In the genomic region with DNA sequence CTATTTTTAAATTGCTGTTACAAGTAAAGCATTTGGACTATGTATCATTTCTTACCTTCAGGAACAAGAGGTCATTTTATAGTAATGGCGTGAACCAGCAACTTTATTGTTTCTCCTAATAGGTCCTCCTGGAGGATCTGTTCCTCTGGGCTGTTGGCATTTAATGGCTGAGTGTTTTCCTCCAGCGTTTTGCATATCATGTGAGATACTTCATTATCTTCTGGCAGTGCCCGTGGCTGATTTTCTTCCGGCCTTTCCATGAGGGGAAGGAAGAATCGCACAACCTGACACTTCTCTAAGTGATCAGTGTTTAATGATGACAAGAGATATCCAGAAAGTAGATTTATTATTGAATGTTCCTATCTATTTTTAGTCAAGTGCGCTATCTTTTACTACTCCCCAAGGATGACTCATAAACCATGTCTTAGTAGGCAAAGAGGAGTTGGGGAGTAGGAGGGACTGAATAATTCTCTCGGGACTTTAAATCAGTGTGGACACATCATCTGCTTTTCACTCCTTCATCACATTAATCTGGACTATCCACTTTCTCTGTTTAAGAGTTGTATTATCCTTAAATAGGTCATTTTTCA, we compare ENCODE assay signal across 1 cellular context.
A peak's percentile ranks its signal among the peaks of the same experiment; 100 is the strongest.
TF ChIP-seq lines count a peak whose summit lies in the region.

No MANE protein-coding gene starts in this region.

TF ChIP-seq in K562, 482 proteins besides CTCF, POLR2A, EP300 and RAD21 (continued from another document):
- TF ChIP-seq, protein P1, sequence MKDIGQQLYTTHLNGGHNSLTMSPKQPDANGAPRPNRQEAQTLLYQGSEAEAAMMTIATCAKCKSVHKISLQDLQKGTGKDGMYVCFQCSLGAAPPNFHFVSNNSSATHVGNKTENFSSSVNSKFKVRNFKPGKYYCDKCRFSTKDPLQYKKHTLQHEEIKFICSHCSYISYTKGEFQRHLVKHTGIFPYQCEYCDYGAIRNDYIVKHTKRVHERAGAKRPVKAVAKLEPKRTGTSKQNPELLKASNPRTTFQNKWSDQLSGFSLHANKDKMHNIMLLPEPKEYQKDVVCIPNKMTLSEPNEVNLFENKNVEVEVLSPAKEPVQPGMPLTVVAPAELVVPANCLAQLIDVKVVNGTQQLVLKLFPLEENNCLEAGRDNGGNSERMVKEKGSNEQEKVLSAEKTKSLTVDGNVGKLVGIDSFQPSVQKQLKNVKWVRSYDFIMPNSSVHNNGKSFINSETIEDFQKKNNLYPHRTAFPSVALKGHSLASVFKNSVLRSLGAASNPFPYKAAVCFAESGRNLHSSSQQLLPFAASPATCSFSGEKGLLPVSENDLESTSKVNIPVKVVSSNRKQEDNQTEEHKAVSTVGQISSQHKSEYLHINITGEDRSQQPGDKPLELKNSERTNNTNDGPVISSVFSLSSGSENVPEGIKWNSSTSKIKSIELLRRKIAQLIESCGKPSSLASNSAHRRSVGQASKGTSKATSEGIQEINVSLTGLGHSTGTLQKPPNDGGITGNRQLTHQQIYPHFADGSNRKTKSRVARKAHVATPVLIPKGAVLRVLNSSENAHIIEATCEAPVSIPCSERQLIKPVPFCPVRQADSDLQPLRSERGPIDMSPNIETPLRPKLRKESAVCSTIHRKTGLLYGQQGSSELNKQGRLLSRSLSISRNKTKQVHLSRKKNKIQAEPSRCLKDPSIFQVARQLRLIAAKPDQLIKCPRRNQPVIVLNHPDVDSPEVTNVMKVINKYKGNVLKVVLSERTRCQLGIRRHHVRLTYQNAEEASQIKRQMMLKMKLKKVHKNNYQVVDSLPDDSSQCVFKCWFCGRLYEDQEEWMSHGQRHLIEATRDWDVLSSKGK (CRISPR knock-in tag; IDR thresholded peaks at IDR 0.05), result no peak
- peak; percentile 57 for TF ChIP-seq ATF3 (IDR thresholded peaks at IDR 0.05)
- no peak for TF ChIP-seq ATF3 (CRISPR knock-in tag; conservative IDR thresholded peaks at IDR 0.05)
- TF ChIP-seq FOSL1 (tag; conservative IDR thresholded peaks at IDR 0.05), result peak; percentile 65
- TF ChIP-seq SUPT5H (IDR thresholded peaks at IDR 0.05), result no peak
- TF ChIP-seq RBBP5 (IDR thresholded peaks at IDR 0.05; ENCODE audit: borderline replicate concordance, insufficient read depth, low read length, poor library complexity, severe bottlenecking), result no peak
- no peak for TF ChIP-seq HDAC6 (IDR thresholded peaks at IDR 0.05; ENCODE audit: low read depth, low read length)
- no peak for TF ChIP-seq PRMT5 (CRISPR knock-in tag; IDR thresholded peaks at IDR 0.05)
- TF ChIP-seq ZBTB7A (IDR thresholded peaks at IDR 0.05; ENCODE audit: borderline replicate concordance, control insufficient read depth, low read depth, low read length), result no peak
- no peak for TF ChIP-seq MYC (IDR thresholded peaks at IDR 0.05; ENCODE audit: low read depth, low read length)
- TF ChIP-seq MYC (CRISPR knock-in tag; IDR thresholded peaks at IDR 0.05; ENCODE audit: borderline replicate concordance, low read depth), result no peak
- TF ChIP-seq, protein P2, sequence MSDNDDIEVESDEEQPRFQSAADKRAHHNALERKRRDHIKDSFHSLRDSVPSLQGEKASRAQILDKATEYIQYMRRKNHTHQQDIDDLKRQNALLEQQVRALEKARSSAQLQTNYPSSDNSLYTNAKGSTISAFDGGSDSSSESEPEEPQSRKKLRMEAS (CRISPR knock-in tag; IDR thresholded peaks at IDR 0.05), result no peak
- TF ChIP-seq MEF2D (tag; conservative IDR thresholded peaks at IDR 0.05; ENCODE audit: low read depth), result peak; percentile 78
- TF ChIP-seq ZNF282 (CRISPR knock-in tag; IDR thresholded peaks at IDR 0.05), result no peak
- TF ChIP-seq MCM5 (IDR thresholded peaks at IDR 0.05; ENCODE audit: low read depth), result no peak
- TF ChIP-seq CREB3 (tag; conservative IDR thresholded peaks at IDR 0.05; ENCODE audit: low read depth), result no peak
- TF ChIP-seq KDM1A (IDR thresholded peaks at IDR 0.05), result 0 out of 4 replicates have a peak, but pooled peaks of 1 of the 2 experiments have one; percentile 24
- no peak for TF ChIP-seq MTF1 (CRISPR knock-in tag; IDR thresholded peaks at IDR 0.05; ENCODE audit: borderline replicate concordance)
- TF ChIP-seq NFE2 (IDR thresholded peaks at IDR 0.05; ENCODE audit: low read depth), result no peak
- no peak for TF ChIP-seq HMGXB4 (CRISPR knock-in tag; IDR thresholded peaks at IDR 0.05)
- no peak for TF ChIP-seq TEAD1 (CRISPR knock-in tag; IDR thresholded peaks at IDR 0.05)
- TF ChIP-seq HNRNPK (IDR thresholded peaks at IDR 0.05; ENCODE audit: low read depth, low read length, poor library complexity, severe bottlenecking), result no peak
- no peak for TF ChIP-seq E4F1 (CRISPR knock-in tag; IDR thresholded peaks at IDR 0.05; ENCODE audit: borderline replicate concordance)
- no peak for TF ChIP-seq ARID3B (CRISPR knock-in tag; IDR thresholded peaks at IDR 0.05; ENCODE audit: borderline replicate concordance)
- no peak for TF ChIP-seq ERF (CRISPR knock-in tag; IDR thresholded peaks at IDR 0.05)
- no peak for TF ChIP-seq FOXJ3 (CRISPR knock-in tag; IDR thresholded peaks at IDR 0.05)
- no peak for TF ChIP-seq HDGF (IDR thresholded peaks at IDR 0.05)
- no peak for TF ChIP-seq EWSR1 (IDR thresholded peaks at IDR 0.05; ENCODE audit: borderline replicate concordance, low read depth, partially characterized antibody)
- TF ChIP-seq ZNF77 (CRISPR knock-in tag; IDR thresholded peaks at IDR 0.05), result no peak
